ENCODE assay signal across 2 cellular contexts in genomic region chr17:47846741-47847340, GRCh38.
TF ChIP-seq lines count a peak whose summit lies in the region.

No MANE protein-coding gene starts in this region.

TF ChIP-seq in SK-N-SH, 30 proteins besides CTCF, POLR2A, EP300 and RAD21:
- TF ChIP-seq EZH2phosphoT487 (IDR thresholded peaks at IDR 0.05; ENCODE audit: borderline replicate concordance, low read depth) = 0 out of 2 replicates have a peak, but pooled peaks have one; percentile 25
- TF ChIP-seq PBX3 (IDR thresholded peaks at IDR 0.05) = no peak
TF ChIP-seq in SK-N-SH: peak in this region for 1.

TF ChIP-seq in SK-N-SH treated with all-trans-retinoic acid at 6 μM for 48 hours, 23 proteins besides CTCF, POLR2A, EP300 and RAD21:
- TF ChIP-seq GLIS3 (CRISPR knock-in tag; IDR thresholded peaks at IDR 0.05) (no peak), ZNF565 (CRISPR knock-in tag; conservative IDR thresholded peaks at IDR 0.05; ENCODE audit: low read depth) (no peak), ZFP3 (CRISPR knock-in tag; IDR thresholded peaks at IDR 0.05) (no peak), CSRNP3 (CRISPR knock-in tag; IDR thresholded peaks at IDR 0.05) (no peak), TCF4 (CRISPR knock-in tag; IDR thresholded peaks at IDR 0.05; ENCODE audit: borderline replicate concordance) (no peak), ZNF8 (CRISPR knock-in tag; IDR thresholded peaks at IDR 0.05) (no peak), ISL1 (CRISPR knock-in tag; IDR thresholded peaks at IDR 0.05) (no peak), BACH2 (CRISPR knock-in tag; IDR thresholded peaks at IDR 0.05; ENCODE audit: borderline replicate concordance) (no peak), CSDC2 (CRISPR knock-in tag; IDR thresholded peaks at IDR 0.05) (no peak), SNAI2 (CRISPR knock-in tag; IDR thresholded peaks at IDR 0.05) (no peak), ESRRG (CRISPR knock-in tag; IDR thresholded peaks at IDR 0.05) (no peak), OSR1 (CRISPR knock-in tag; IDR thresholded peaks at IDR 0.05) (no peak)
TF ChIP-seq in SK-N-SH treated with all-trans-retinoic acid at 6 μM for 48 hours: peak in this region for 0.
